In the genomic region with DNA sequence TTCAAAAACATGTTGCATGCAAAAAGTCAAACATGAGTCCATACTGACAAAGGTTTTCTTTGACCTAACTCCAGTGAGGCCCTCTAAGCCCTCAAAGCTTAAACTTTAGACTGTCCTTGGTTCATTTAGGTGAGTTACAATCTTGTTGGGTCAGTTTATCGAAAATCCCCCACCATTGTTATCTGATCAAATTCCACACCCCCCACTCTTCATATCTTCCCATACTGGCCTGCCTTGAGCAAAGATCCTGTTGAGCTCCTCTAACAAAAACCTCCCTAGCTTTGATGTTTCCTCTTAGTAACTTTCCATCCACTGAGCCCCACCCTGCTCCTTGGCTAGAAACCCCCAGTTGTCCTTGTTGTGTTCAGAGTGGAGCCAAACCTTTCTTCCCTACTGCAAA, we compare ENCODE assay signal across 30 cellular contexts.
"Had no signal": no experiment of that assay in that cellular context is flagged by ENCODE, and none has a peak within 500 bp of the region (broad histone marks: within the 10 kb centered on the region; RNA-seq: fewer than 3 reads in every experiment).

No MANE protein-coding gene starts in this region.

- H3K4me1 Mint-ChIP-seq: natural killer cell; nephron; stimulated activated memory B cell treated with anti-CD40 and anti-IgM and Interleukin-4, amounts not matched to agents 10 μg/mL and 1 μg/mL and 100 μg/mL, for 72 hours; stimulated activated naive CD8-positive, alpha-beta T cell treated with anti-CD3 and anti-CD28 coated beads, Interleukin-15, amount 100 ng/mL, for 72 hours had no signal

- H3K36me3 ChIP-seq: neural progenitor cell, ovary, spleen, thoracic aorta, thyroid gland, tibial nerve, upper lobe of right lung, uterus had no signal

- H3K4me1 ChIP-seq: parathyroid adenoma, psoas muscle, spleen, thyroid gland, tibial nerve, upper lobe of right lung, uterus had no signal

- H3K27ac ChIP-seq: neural progenitor cell, ovary, parathyroid adenoma, psoas muscle, skin epidermis, spleen, thoracic aorta, thyroid gland, tibial nerve, upper lobe of right lung, uterus had no signal

- H3K36me3 Mint-ChIP-seq: naive thymus-derived CD4-positive, alpha-beta T cell; natural killer cell; stimulated activated memory B cell treated with anti-CD40 and anti-IgM and Interleukin-4, amounts not matched to agents 10 μg/mL and 1 μg/mL and 100 μg/mL, for 72 hours; type B pancreatic cell had no signal

- H3K27me3 Mint-ChIP-seq: progenitor cell of endocrine pancreas; stimulated activated memory B cell treated with anti-CD40 and anti-IgM and Interleukin-4, amounts not matched to agents 10 μg/mL and 1 μg/mL and 100 μg/mL, for 72 hours had no signal

- H3K79me2 ChIP-seq: parathyroid adenoma had no signal

- DNase-seq: naive thymus-derived CD4-positive, alpha-beta T cell; natural killer cell; occipital lobe; ovary; posterior cingulate gyrus; psoas muscle; right cardiac atrium; spleen; stimulated activated CD4-positive, alpha-beta T cell treated with anti-CD3 and anti-CD28 coated beads, Interleukin-12 subunit alpha, Interleukin-12 subunit beta, amount 100 ng/mL, for 4 hours; stimulated activated CD4-positive, alpha-beta T cell treated with anti-CD3 and anti-CD28 coated beads, Interleukin-1b, Interleukin-23, amount 100 ng/mL, for 48 hours; stimulated activated CD4-positive, alpha-beta T cell treated with anti-CD3 and anti-CD28 coated beads, Interleukin-4, amount 100 ng/mL, for 1 hour; stimulated activated CD4-positive, alpha-beta T cell treated with anti-CD3 and anti-CD28 coated beads, Interleukin-4, amount 100 ng/mL, for 4 hours; stimulated activated CD8-positive, alpha-beta memory T cell treated with anti-CD3 and anti-CD28 coated beads, Interleukin-4, amount 100 ng/mL, for 48 hours; stimulated activated naive CD4-positive, alpha-beta T cell; stimulated activated naive CD8-positive, alpha-beta T cell treated with anti-CD3 and anti-CD28 coated beads, Interleukin-15, amount 100 ng/mL, for 72 hours; stimulated activated naive CD8-positive, alpha-beta T cell treated with anti-CD3 and anti-CD28 coated beads, Interleukin-15, Interleukin-2, amounts not matched to agents 100 U/mL and 50 U/mL, for 24 hours; thyroid gland; upper lobe of right lung; uterus had no signal

- H3K4me3 ChIP-seq: neural progenitor cell, ovary, psoas muscle, skin epidermis, smooth muscle cell, spleen, thoracic aorta, thyroid gland, tibial nerve, upper lobe of right lung, uterus had no signal

- H3K27ac Mint-ChIP-seq: naive thymus-derived CD4-positive, alpha-beta T cell; natural killer cell; nephron; neural progenitor cell; progenitor cell of endocrine pancreas; stimulated activated memory B cell treated with anti-CD40 and anti-IgM and Interleukin-4, amounts not matched to agents 10 μg/mL and 1 μg/mL and 100 μg/mL, for 72 hours; stimulated activated naive CD8-positive, alpha-beta T cell treated with anti-CD3 and anti-CD28 coated beads, Interleukin-15, amount 100 ng/mL, for 72 hours; type B pancreatic cell had no signal

- H3K9me3 ChIP-seq: ovary, psoas muscle, spleen, thoracic aorta, thyroid gland, tibial nerve, upper lobe of right lung, uterus had no signal

- H3K4me2 ChIP-seq: neural progenitor cell, smooth muscle cell had no signal

- H3K9ac ChIP-seq: neural progenitor cell, parathyroid adenoma had no signal

- H3K4me3 Mint-ChIP-seq: naive thymus-derived CD4-positive, alpha-beta T cell; natural killer cell; nephron; neural progenitor cell; stimulated activated memory B cell treated with anti-CD40 and anti-IgM and Interleukin-4, amounts not matched to agents 10 μg/mL and 1 μg/mL and 100 μg/mL, for 72 hours; stimulated activated naive CD8-positive, alpha-beta T cell treated with anti-CD3 and anti-CD28 coated beads, Interleukin-15, amount 100 ng/mL, for 72 hours; type B pancreatic cell had no signal

- ATAC-seq: naive thymus-derived CD4-positive, alpha-beta T cell; natural killer cell; psoas muscle; right cardiac atrium; sciatic nerve; stimulated activated memory B cell treated with anti-CD40 and anti-IgM and Interleukin-4, amounts not matched to agents 10 μg/mL and 1 μg/mL and 100 μg/mL, for 72 hours; stimulated activated naive CD8-positive, alpha-beta T cell treated with anti-CD3 and anti-CD28 coated beads, Interleukin-15, amount 100 ng/mL, for 72 hours; stimulated activated naive CD8-positive, alpha-beta T cell treated with anti-CD3 and anti-CD28 coated beads, Interleukin-15, Interleukin-2, amounts not matched to agents 100 U/mL and 50 U/mL, for 24 hours; upper lobe of right lung had no signal

- H2AFZ ChIP-seq: neural progenitor cell, parathyroid adenoma had no signal

- H3K27me3 ChIP-seq: neural progenitor cell, ovary, spleen, thyroid gland, tibial nerve, upper lobe of right lung, uterus had no signal
